Comparison of ENCODE assay signal across 30 cellular contexts in genomic region chr19:3115411-3115810, GRCh38. TPM values are rescaled to one million over a fixed set of nuclear protein-coding genes. Genes with fewer than 3 reads are reported as not detected.
"Had no signal": no experiment of that assay in that cellular context is flagged by ENCODE, and none has a peak within 500 bp of the region (broad histone marks: within the 10 kb centered on the region; RNA-seq: fewer than 3 reads in every experiment).

No MANE protein-coding gene starts in this region.

- H3K4me3 Mint-ChIP-seq: activated CD4-positive, alpha-beta memory T cell treated with anti-CD3 and anti-CD28 coated beads for 36 hours; activated CD4-positive, alpha-beta T cell treated with anti-CD3 and anti-CD28 coated beads, Interleukin-2, amount 10 ng/mL, durations not matched to agents 24 days and 14 days; activated naive CD4-positive, alpha-beta T cell treated with anti-CD3 and anti-CD28 coated beads, Interleukin-2, amount 10 ng/mL, durations not matched to agents 7 days and 5 days; activated naive CD8-positive, alpha-beta T cell treated with anti-CD3 and anti-CD28 coated beads, Interleukin-2, amount 10 ng/mL, durations not matched to agents 7 days and 5 days; activated T-cell treated with anti-CD3 and anti-CD28 coated beads, Interleukin-2, amount 50 U/mL, for 24 hours; brain; immature natural killer cell; mesothelial cell of epicardium; naive B cell; stimulated activated naive CD8-positive, alpha-beta T cell treated with anti-CD3 and anti-CD28 coated beads, Interleukin-15, Interleukin-2, amounts not matched to agents 100 ng/mL and 50 ng/mL, for 24 hours; T-helper 17 cell; type B pancreatic cell had no signal

- H3K4me1 ChIP-seq: ascending aorta, psoas muscle, spleen, uterus had no signal

- H3K27me3 ChIP-seq: ascending aorta, spleen, uterus had no signal

- H3K9ac ChIP-seq: parathyroid adenoma had no signal

- FAIRE-seq: endothelial cell of umbilical vein had no signal

- H3K27ac Mint-ChIP-seq: activated CD4-positive, alpha-beta memory T cell treated with anti-CD3 and anti-CD28 coated beads for 36 hours; activated CD4-positive, alpha-beta T cell treated with anti-CD3 and anti-CD28 coated beads, Interleukin-2, amount 10 ng/mL, durations not matched to agents 24 days and 14 days; activated naive CD4-positive, alpha-beta T cell treated with anti-CD3 and anti-CD28 coated beads, Interleukin-2, amount 10 ng/mL, durations not matched to agents 7 days and 5 days; activated naive CD8-positive, alpha-beta T cell treated with anti-CD3 and anti-CD28 coated beads, Interleukin-2, amount 10 ng/mL, durations not matched to agents 7 days and 5 days; activated T-cell treated with anti-CD3 and anti-CD28 coated beads, Interleukin-2, amount 50 U/mL, for 24 hours; brain; immature natural killer cell; mesothelial cell of epicardium; stimulated activated naive CD8-positive, alpha-beta T cell treated with anti-CD3 and anti-CD28 coated beads, Interleukin-15, Interleukin-2, amounts not matched to agents 100 ng/mL and 50 ng/mL, for 24 hours; T-helper 17 cell; type B pancreatic cell had no signal

- H3K36me3 ChIP-seq: uterus had no signal

- H3K9me3 Mint-ChIP-seq: activated CD4-positive, alpha-beta memory T cell treated with anti-CD3 and anti-CD28 coated beads for 36 hours; activated CD4-positive, alpha-beta T cell treated with anti-CD3 and anti-CD28 coated beads, Interleukin-2, amount 10 ng/mL, durations not matched to agents 24 days and 14 days; activated naive CD4-positive, alpha-beta T cell treated with anti-CD3 and anti-CD28 coated beads, Interleukin-2, amount 10 ng/mL, durations not matched to agents 7 days and 5 days; activated naive CD8-positive, alpha-beta T cell treated with anti-CD3 and anti-CD28 coated beads, Interleukin-2, amount 10 ng/mL, durations not matched to agents 7 days and 5 days; activated T-cell treated with anti-CD3 and anti-CD28 coated beads, Interleukin-2, amount 50 U/mL, for 24 hours; brain; immature natural killer cell; mesothelial cell of epicardium; naive B cell; stimulated activated naive CD8-positive, alpha-beta T cell treated with anti-CD3 and anti-CD28 coated beads, Interleukin-15, Interleukin-2, amounts not matched to agents 100 ng/mL and 50 ng/mL, for 24 hours; type B pancreatic cell had no signal

- H3K36me3 Mint-ChIP-seq: activated CD4-positive, alpha-beta memory T cell treated with anti-CD3 and anti-CD28 coated beads for 36 hours; activated naive CD4-positive, alpha-beta T cell treated with anti-CD3 and anti-CD28 coated beads, Interleukin-2, amount 10 ng/mL, durations not matched to agents 7 days and 5 days; activated naive CD8-positive, alpha-beta T cell treated with anti-CD3 and anti-CD28 coated beads, Interleukin-2, amount 10 ng/mL, durations not matched to agents 7 days and 5 days; immature natural killer cell; naive B cell; type B pancreatic cell had no signal

- H3K4me3 ChIP-seq: ascending aorta, psoas muscle, spleen, uterus had no signal

- H3K9me3 ChIP-seq: ascending aorta, psoas muscle, spleen, uterus had no signal

- DNase-seq: activated CD4-positive, alpha-beta memory T cell treated with anti-CD3 and anti-CD28 coated beads for 36 hours; activated CD4-positive, alpha-beta T cell treated with anti-CD3 and anti-CD28 coated beads, Interleukin-2, amount 10 ng/mL, durations not matched to agents 24 days and 14 days; activated CD4-positive, CD25-positive, alpha-beta regulatory T cell treated with anti-CD3 and anti-CD28 coated beads, Interleukin-2, amount 50 U/mL, for 72 hours; activated CD8-positive, alpha-beta memory T cell treated with anti-CD3 and anti-CD28 coated beads, Interleukin-2, amount 50 U/mL, for 48 hours; activated gamma-delta T cell; activated naive CD4-positive, alpha-beta T cell treated with anti-CD3 and anti-CD28 coated beads, Interleukin-2, amount 10 ng/mL, durations not matched to agents 7 days and 5 days; activated naive CD8-positive, alpha-beta T cell treated with anti-CD3 and anti-CD28 coated beads, Interleukin-2, amount 10 ng/mL, durations not matched to agents 7 days and 5 days; activated T-cell treated with anti-CD3 and anti-CD28 coated beads, Interleukin-2, amount 50 U/mL, for 24 hours; caudate nucleus; head of caudate nucleus; hypothalamus; immature natural killer cell; naive B cell; nucleus accumbens; spleen; T-helper 17 cell; T1000; uterus had no signal

- H3K27ac ChIP-seq: ascending aorta, parathyroid adenoma, psoas muscle, spleen, uterus had no signal

- H2AFZ ChIP-seq: parathyroid adenoma had no signal

- H3K4me1 Mint-ChIP-seq: activated CD4-positive, alpha-beta T cell treated with anti-CD3 and anti-CD28 coated beads, Interleukin-2, amount 10 ng/mL, durations not matched to agents 24 days and 14 days; activated naive CD4-positive, alpha-beta T cell treated with anti-CD3 and anti-CD28 coated beads, Interleukin-2, amount 10 ng/mL, durations not matched to agents 7 days and 5 days; brain; immature natural killer cell; mesothelial cell of epicardium; naive B cell; T-helper 17 cell had no signal

- ATAC-seq: left lobe of liver, T-helper 17 cell had no signal

- H3K27me3 Mint-ChIP-seq: activated CD4-positive, alpha-beta memory T cell treated with anti-CD3 and anti-CD28 coated beads for 36 hours; activated CD4-positive, alpha-beta T cell treated with anti-CD3 and anti-CD28 coated beads, Interleukin-2, amount 10 ng/mL, durations not matched to agents 24 days and 14 days; activated naive CD4-positive, alpha-beta T cell treated with anti-CD3 and anti-CD28 coated beads, Interleukin-2, amount 10 ng/mL, durations not matched to agents 7 days and 5 days; activated naive CD8-positive, alpha-beta T cell treated with anti-CD3 and anti-CD28 coated beads, Interleukin-2, amount 10 ng/mL, durations not matched to agents 7 days and 5 days; activated T-cell treated with anti-CD3 and anti-CD28 coated beads, Interleukin-2, amount 50 U/mL, for 24 hours; brain; naive B cell; stimulated activated naive CD8-positive, alpha-beta T cell treated with anti-CD3 and anti-CD28 coated beads, Interleukin-15, Interleukin-2, amounts not matched to agents 100 ng/mL and 50 ng/mL, for 24 hours; T-helper 17 cell; type B pancreatic cell had no signal

RNA-seq across cellular contexts. Expression of gene GNA15, which starts 20.4 kb away (rescaled TPM):
- total RNA-seq: endothelial cell of umbilical vein, fibroblast of lung, lung microvascular endothelial cell had no signal
- polyA plus RNA-seq: fibroblast of lung, neural cell had no signal
